ENCODE assay signal across 10 cellular contexts in the genomic region with DNA sequence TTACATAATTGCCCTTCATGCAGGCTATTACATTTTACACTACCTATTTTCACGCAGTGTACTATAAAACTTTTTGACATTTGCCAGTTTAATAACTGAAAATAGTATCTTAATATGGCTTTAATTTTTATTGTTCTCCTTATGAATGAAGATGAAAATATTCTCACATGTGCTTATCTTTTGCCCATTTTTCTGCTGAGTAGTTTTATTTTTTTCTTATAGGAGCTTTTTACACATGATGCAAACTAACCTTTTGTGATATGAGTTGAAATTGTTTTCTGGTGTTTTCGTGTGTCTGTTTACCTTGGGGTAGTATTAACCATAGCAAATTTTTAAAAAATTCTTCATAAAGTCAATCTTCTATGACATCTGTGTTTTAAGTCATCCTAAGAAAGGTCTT. TPM values are rescaled to one million over a fixed set of nuclear protein-coding genes. Genes with fewer than 3 reads are reported as not detected.
"Had no signal": no experiment of that assay in that cellular context is flagged by ENCODE, and none has a peak within 500 bp of the region (broad histone marks: within the 10 kb centered on the region; RNA-seq: fewer than 3 reads in every experiment).

No MANE protein-coding gene starts in this region.

- H3K4me2 ChIP-seq: KMS-11 had no signal

- H3K27ac ChIP-seq: HL-60, KMS-11 had no signal

- ATAC-seq: HepG2 had no signal

- DNase-seq: IMR-90, KBM-7, KG1 had no signal

- H3K9ac ChIP-seq: KMS-11 had no signal

- FAIRE-seq: HepG2, HTR-8/SVneo had no signal

RNA-seq across cellular contexts. Expression of a gene that starts 26.3 kb away (rescaled TPM):
- total RNA-seq: HepG2, HT-29, HT1080, IMR-90 had no signal
- polyA plus RNA-seq: HepG2, IgD-negative memory B cell, IMR-90 had no signal

RNA-seq across cellular contexts. Expression of a gene that starts 38.5 kb away (rescaled TPM):
- total RNA-seq: HepG2, HT1080, IMR-90 had no signal
- polyA plus RNA-seq: IgD-negative memory B cell had no signal

RNA-seq across cellular contexts. Expression of a gene that starts 51.5 kb away (rescaled TPM):
- total RNA-seq: HepG2, HT-29, HT1080, IMR-90 had no signal
- polyA plus RNA-seq: HepG2, IgD-negative memory B cell, IMR-90 had no signal
